In the genomic region with DNA sequence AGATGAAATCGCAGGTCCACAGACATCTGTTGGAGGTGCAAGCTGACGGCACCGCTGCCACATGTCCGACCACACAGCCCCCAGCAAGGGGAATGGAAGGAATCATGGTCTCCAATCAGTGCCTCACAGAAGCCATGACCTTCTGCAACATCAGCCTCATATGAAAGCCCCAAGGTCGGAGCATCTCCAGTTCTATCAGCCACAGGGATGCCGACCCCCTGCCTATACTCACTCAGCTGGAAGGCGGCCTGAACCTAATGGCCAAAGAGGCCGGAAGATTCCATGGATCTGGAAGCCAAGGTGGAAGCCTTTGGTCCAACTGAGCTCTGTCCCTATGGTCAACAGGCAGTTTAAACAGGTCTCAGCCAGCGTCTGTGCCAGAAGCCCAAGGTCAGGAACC, we compare ENCODE assay signal across 24 cellular contexts.
"Had no signal": no experiment of that assay in that cellular context is flagged by ENCODE, and none has a peak within 500 bp of the region (broad histone marks: within the 10 kb centered on the region; RNA-seq: fewer than 3 reads in every experiment).

No MANE protein-coding gene starts in this region.

- H3K27ac ChIP-seq: left lung, lower lobe of right lung, parathyroid adenoma, psoas muscle, right lobe of liver, stomach, tibial nerve had no signal

- ATAC-seq: left colon; left lung; lower lobe of right lung; naive thymus-derived CD4-positive, alpha-beta T cell; psoas muscle; right lobe of liver; stimulated activated naive B cell treated with anti-CD40 and anti-IgM and Interleukin-4, amounts not matched to agents 10 μg/mL and 1 μg/mL and 100 μg/mL, for 72 hours; stimulated activated naive CD8-positive, alpha-beta T cell treated with anti-CD3 and anti-CD28 coated beads, Interleukin-15, Interleukin-2, amounts not matched to agents 100 U/mL and 50 U/mL, for 24 hours had no signal

- H3K9ac ChIP-seq: parathyroid adenoma had no signal

- H3K4me1 ChIP-seq: left lung, psoas muscle, right lobe of liver, uterus had no signal

- DNase-seq: hippocampal formation; immature natural killer cell; kidney; left colon; left lung; lower lobe of right lung; mammary epithelial cell; mesenchymal stem cell; naive thymus-derived CD4-positive, alpha-beta T cell; nucleus accumbens; psoas muscle; stimulated activated CD4-positive, alpha-beta T cell treated with anti-CD3 and anti-CD28 coated beads, Interleukin-12 subunit alpha, Interleukin-12 subunit beta, amount 100 ng/mL, for 4 hours; stimulated activated CD4-positive, alpha-beta T cell treated with anti-CD3 and anti-CD28 coated beads, Interleukin-15, amount 100 ng/mL, for 24 hours; stimulated activated CD4-positive, alpha-beta T cell treated with anti-CD3 and anti-CD28 coated beads, Interleukin-2, amount 100 ng/mL, for 24 hours; stimulated activated CD4-positive, alpha-beta T cell treated with anti-CD3 and anti-CD28 coated beads, Interleukin-4, amount 100 ng/mL, for 1 hour; stimulated activated naive B cell treated with anti-CD40 and anti-IgM and Interleukin-4, amounts not matched to agents 10 μg/mL and 1 μg/mL and 100 μg/mL, for 72 hours; stimulated activated naive CD8-positive, alpha-beta T cell treated with anti-CD3 and anti-CD28 coated beads, Interleukin-15, Interleukin-2, amounts not matched to agents 100 U/mL and 50 U/mL, for 24 hours; stomach; substantia nigra; uterus had no signal

- H3K27me3 ChIP-seq: left lung, right lobe of liver, stomach, tibial nerve, uterus had no signal

- H3K4me3 ChIP-seq: left lung, lower lobe of right lung, psoas muscle, right lobe of liver, stomach, tibial nerve, uterus had no signal

- H2AFZ ChIP-seq: parathyroid adenoma had no signal

- H3K36me3 ChIP-seq: left lung, lower lobe of right lung, right lobe of liver, uterus had no signal

- H3K9me3 ChIP-seq: left lung, lower lobe of right lung, psoas muscle, right lobe of liver, uterus had no signal

- FAIRE-seq: islet of Langerhans, kidney had no signal
